ENCODE assay signal across 8 cellular contexts in genomic region chr1:36166938-36167910, GRCh38. TPM values are rescaled to one million over a fixed set of nuclear protein-coding genes. Genes with fewer than 3 reads are reported as not detected.
DNase-seq lines count a peak whose midpoint lies in the region; ATAC-seq and TF ChIP-seq lines count a peak whose summit lies in the region.

No MANE protein-coding gene starts in this region.

- H2AFZ ChIP-seq in parathyroid adenoma, result no peak overlapping the region

- no peaks in the 10 kb centered on the region for H3K36me3 ChIP-seq in parathyroid adenoma (ENCODE audit: control insufficient read depth, insufficient read depth, low read length)

- TF ChIP-seq CTCF in parathyroid adenoma (IDR thresholded peaks at IDR 0.05), result no peak

- H3K4me1 ChIP-seq in parathyroid adenoma, result peaks cover 12% of the 10 kb centered on the region

- intact Hi-C loops in head of caudate nucleus (cut with DNase I), result no loop called here

- H3K27me3 ChIP-seq in parathyroid adenoma (ENCODE audit: control insufficient read depth, insufficient read depth, low read length), result no peaks in the 10 kb centered on the region

- no peak overlapping the region for H3K9ac ChIP-seq in parathyroid adenoma

- in situ Hi-C loops in G401 (cut with HindIII; ENCODE audit: low sequenced_read_pairs), result loop anchor here (10.0 kb wide), 1 partner anchor 68 kb away; no protein-coding TSS in a partner anchor

- no peaks in the 10 kb centered on the region for H3K9me3 ChIP-seq in parathyroid adenoma (ENCODE audit: control insufficient read depth, low read length)

- peaks cover 18% of the 10 kb centered on the region for H3K79me2 ChIP-seq in parathyroid adenoma

- peak; percentile 41 for ATAC-seq in esophagus mucosa
- no peak for ATAC-seq in HG03139 (IDR thresholded peaks at IDR 0.05; ENCODE audit: unreplicated experiment)

- H3K27ac ChIP-seq in parathyroid adenoma, result peak overlapping the region; percentile 34

- DNase-seq in G401 (ENCODE audit: low spot score), result peak; percentile 50
- peak; percentile 60 for DNase-seq in T1000 (lab: John Stamatoyannopoulos, UW)
- no peak for DNase-seq in head of caudate nucleus
- DNase-seq in occipital lobe (lab: John Stamatoyannopoulos, UW), result no peak
- DNase-seq in central memory CD4-positive, alpha-beta T cell, result no peak

- no peak overlapping the region for H3K4me2 ChIP-seq in parathyroid adenoma (ENCODE audit: low read length)

- H3K4me3 ChIP-seq in parathyroid adenoma (ENCODE audit: low read depth, low read length), result no peak overlapping the region

RNA-seq across cellular contexts. Expression of gene MAP7D1, which starts 11.3 kb away (rescaled TPM):
- 117 and 127 TPM in 2 replicates for total RNA-seq in G401 (2014; rRNA removed; shearing (Covaris generic))
- 93.1 TPM for total RNA-seq in esophagus mucosa
- total RNA-seq in occipital lobe, result 49.6 TPM

RNA-seq across cellular contexts. Expression of gene TRAPPC3, which starts 17.9 kb away (rescaled TPM):
- 168 and 173 TPM in 2 replicates for total RNA-seq in G401 (2014; rRNA removed; shearing (Covaris generic))
- total RNA-seq in esophagus mucosa (65.0 TPM), occipital lobe (40.1 TPM)

RNA-seq across cellular contexts. Expression of gene COL8A2, which starts 42.2 kb away (rescaled TPM):
- 0.47 TPM in 1 of 2 replicates, not detected in the other for total RNA-seq in G401 (2014; rRNA removed; shearing (Covaris generic))
- total RNA-seq in esophagus mucosa (2.7 TPM), occipital lobe (1.1 TPM)

RNA-seq across cellular contexts. Expression of gene THRAP3, which starts 57.0 kb away (rescaled TPM):
- 83.5 and 115 TPM in 2 replicates for total RNA-seq in G401 (2014; rRNA removed; shearing (Covaris generic))
- 72.0 TPM for total RNA-seq in esophagus mucosa
- 80.6 TPM for total RNA-seq in occipital lobe

Comparison
In these comparisons a context has a peak if more than half of its experiments do, and no peak if none do; other contexts are left out.
1. DNase-seq: peak in G401 (single experiment) and T1000 (single experiment); none in head of caudate nucleus (0 of 42), occipital lobe (single experiment) and central memory CD4-positive, alpha-beta T cell (single experiment).